In the genomic region with DNA sequence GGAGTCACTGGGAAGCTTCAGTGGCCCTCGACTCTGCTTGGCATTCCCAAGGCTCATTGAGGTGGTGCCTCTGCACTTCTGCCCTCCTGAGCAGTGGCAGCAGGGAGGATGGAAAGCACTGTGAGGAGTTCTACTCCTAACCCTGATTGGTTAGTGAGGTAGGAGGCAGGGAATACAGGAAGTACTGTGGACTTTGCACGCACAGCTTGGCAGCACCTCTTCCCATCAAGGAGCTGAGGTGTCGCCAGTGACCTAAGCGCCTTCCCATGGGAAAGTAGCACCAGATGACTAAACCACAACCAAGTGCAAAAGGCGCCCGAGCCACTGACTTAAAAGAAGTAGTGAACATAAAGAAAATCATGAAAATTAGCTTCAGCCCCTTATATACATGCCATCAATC, we compare ENCODE assay signal across 18 cellular contexts.
DNase-seq lines count a peak whose midpoint lies in the region; ATAC-seq and TF ChIP-seq lines count a peak whose summit lies in the region.
"Had no signal": no experiment of that assay in that cellular context is flagged by ENCODE, and none has a peak within 500 bp of the region (broad histone marks: within the 10 kb centered on the region; RNA-seq: fewer than 3 reads in every experiment).

No MANE protein-coding gene starts in this region.

- H3K4me2 ChIP-seq in neuronal stem cell (ENCODE audit: insufficient read depth, low read length, poor library complexity, severe bottlenecking) (no peak overlapping the region), SK-N-SH (no peak overlapping the region)

- peaks cover 0 to 65% (median 17%) of the 10 kb centered on the region in 3 experiments for H3K27me3 ChIP-seq in neuronal stem cell (ENCODE audit: control insufficient read depth in 3 of 3, insufficient read depth in 3 of 3, low read depth in 1 of 3, low read length in 3 of 3)
- no peaks in the 10 kb centered on the region for H3K27me3 ChIP-seq in SK-N-SH (ENCODE audit: insufficient read depth)
- peaks cover 0 to 22% of the 10 kb centered on the region in 2 donors for H3K27me3 ChIP-seq in tibial nerve
- H3K27me3 ChIP-seq: MG63 had no signal

- no peak overlapping the region for H2BK12ac ChIP-seq in neuronal stem cell (ENCODE audit: low read length)

- H3K9me3 ChIP-seq in HEK293 (ENCODE audit: control insufficient read depth, insufficient read depth, low read depth, low read length): no peaks in the 10 kb centered on the region
- no peaks in the 10 kb centered on the region for H3K9me3 ChIP-seq in neuronal stem cell (replicated peaks in 1 of 2; ENCODE audit: control insufficient read depth in 2 of 2, insufficient read depth in 1 of 2, low read depth in 1 of 2, low read length in 2 of 2)
- H3K9me3 ChIP-seq in SK-N-SH: no peaks in the 10 kb centered on the region
- no peaks in the 10 kb centered on the region for H3K9me3 ChIP-seq in tibial nerve
- H3K9me3 ChIP-seq: MG63 had no signal

- H2AFZ ChIP-seq in neuronal stem cell (ENCODE audit: low read length) (no peak overlapping the region), SK-N-SH (ENCODE audit: low read depth) (no peak overlapping the region)

- TF ChIP-seq EP300 in SK-N-SH (IDR thresholded peaks at IDR 0.05; ENCODE audit: borderline replicate concordance in 1 of 2, low read depth in 1 of 2, low read length in 1 of 2): no peak
- TF ChIP-seq EP300 in tibial nerve (IDR thresholded peaks at IDR 0.05): no peak

- CTCF ChIA-PET in HEK293 (lab: Yijun Ruan, JAX): interaction anchor here (0.5 to 0.6 kb wide), 2 partner anchors 190 to 276 kb away, joined by 3 read pairs; no protein-coding TSS in a partner anchor
- CTCF ChIA-PET in SK-N-SH (lab: Yijun Ruan, JAX): interaction anchor here (0.6 to 2.5 kb wide), 4 partner anchors 7 to 984 kb away, joined by 3 to 12 read pairs (median 3); no protein-coding TSS in a partner anchor

- no peaks in the 10 kb centered on the region for H3K79me1 ChIP-seq in neuronal stem cell (ENCODE audit: low read depth, low read length)

- H3K9ac ChIP-seq in neuronal stem cell (ENCODE audit: low read depth, low read length, poor library complexity) (no peak overlapping the region), SK-N-SH (no peak overlapping the region)

- TF ChIP-seq RAD21 in SK-N-SH (IDR thresholded peaks at IDR 0.05; ENCODE audit: low read length): no peak

- no peak for TF ChIP-seq CTCF in HEK293 (tag by site-specific recombination; IDR thresholded peaks at IDR 0.05)
- no peak for TF ChIP-seq CTCF in SK-N-SH (IDR thresholded peaks at IDR 0.05)
- no peak for TF ChIP-seq CTCF in tibial nerve (IDR thresholded peaks at IDR 0.05)

- intact Hi-C loops in left colon (cut with DNase I, micrococcal nuclease): no loop called here

- no peaks in the 10 kb centered on the region for H3K9me2 ChIP-seq in SK-N-SH

- no peak overlapping the region for H3K14ac ChIP-seq in neuronal stem cell (ENCODE audit: low read length)

- H3K18ac ChIP-seq in neuronal stem cell (ENCODE audit: low read length): peak overlapping the region; percentile 49

- DNase-seq in SW480 (ENCODE audit: low spot score): peak; percentile 27
- DNase-seq in left colon: peak; percentile 58 to 73
- no peak for DNase-seq in neuronal stem cell (ENCODE audit: low spot score)
- no peak for DNase-seq in SK-N-SH
- DNase-seq in tibial nerve (ENCODE audit: low spot score in 2 of 2): no peak
- DNase-seq in GM19240 (ENCODE audit: insufficient read length, low spot score): no peak
- DNase-seq: Calu3; CD4-positive, CD25-positive, alpha-beta regulatory T cell; DMS79 treated with DMSO at 0.1 percent for 48 hours; GDM1; KG1; MG63; NCI-H1105; NCI-H1930; NCI-H2171 treated with DMSO at 0.1 percent for 48 hours; SHP77 had no signal

- H3K4me1 ChIP-seq in HEK293 (ENCODE audit: control insufficient read depth, insufficient read depth, low read length) (peaks cover 4% of the 10 kb centered on the region; the same call in 1 of the 2 replicates), neuronal stem cell (ENCODE audit: control insufficient read depth in 2 of 2, insufficient read depth in 1 of 2, low read depth in 1 of 2, low read length in 2 of 2) (peaks cover 9 to 16% of the 10 kb centered on the region in 2 donors), SK-N-SH (ENCODE audit: control insufficient read depth in 1 of 2, insufficient read depth in 2 of 2, low read depth in 1 of 2, low read length in 1 of 2) (peaks cover 0 to 10% of the 10 kb centered on the region in 2 experiments; a peak in 2 of 4 replicates), tibial nerve (peaks cover 0 to 19% (median 3%) of the 10 kb centered on the region in 4 donors)

- H2BK15ac ChIP-seq in neuronal stem cell (ENCODE audit: low read length): peak overlapping the region; percentile 11

- H3F3A ChIP-seq in SK-N-SH (replicated peaks; ENCODE audit: insufficient read depth): no peaks in the 10 kb centered on the region

- no CpG with 5 or more reads among the region's 6 CpGs for WGBS in neuronal stem cell (ENCODE audit: extremely low coverage in 2 of 2, insufficient read length in 2 of 2, insufficient replicate concordance in 1 of 2), 2 donors
- 84% methylated on average over 6 of the region's 6 CpGs for WGBS in SK-N-SH (ENCODE audit: low lambda C conversion rate)
- WGBS in tibial nerve, 2 donors: 87 to 88% methylated on average over 6 of the region's 6 CpGs

- no peak for TF ChIP-seq POLR2A in tibial nerve (IDR thresholded peaks at IDR 0.05)

- ATAC-seq in left colon: peak; percentile 79
- no peak for ATAC-seq in HG03460 (IDR thresholded peaks at IDR 0.05; ENCODE audit: unreplicated experiment)

- H2BK5ac ChIP-seq in neuronal stem cell (ENCODE audit: low read length): no peak overlapping the region

- H3K4ac ChIP-seq in neuronal stem cell (ENCODE audit: low read length): no peak overlapping the region

- no peak overlapping the region for H3K4me3 ChIP-seq in HEK293 (ENCODE audit: low read depth, low read length)
- H3K4me3 ChIP-seq in neuronal stem cell (ENCODE audit: low read length in 2 of 2): no peak overlapping the region
- no peak overlapping the region for H3K4me3 ChIP-seq in SK-N-SH (ENCODE audit: low read depth in 2 of 2, low read length in 1 of 2)
- no peak overlapping the region for H3K4me3 ChIP-seq in tibial nerve
- H3K4me3 ChIP-seq: MG63 had no signal

- H3K36me3 ChIP-seq in HEK293 (ENCODE audit: control insufficient read depth in 2 of 2, insufficient read depth in 1 of 2, low read length in 2 of 2): no peaks in the 10 kb centered on the region
- H3K36me3 ChIP-seq in neuronal stem cell (replicated peaks in 1 of 2; ENCODE audit: control insufficient read depth in 2 of 2, insufficient read depth in 2 of 2, low read length in 2 of 2): no peaks in the 10 kb centered on the region
- H3K36me3 ChIP-seq in SK-N-SH (replicated peaks in 1 of 2; ENCODE audit: control insufficient read depth in 1 of 2, insufficient read depth in 2 of 2, low read length in 1 of 2): no peaks in the 10 kb centered on the region
- H3K36me3 ChIP-seq in tibial nerve: no peaks in the 10 kb centered on the region
- H3K36me3 ChIP-seq: MG63 had no signal

- no peak overlapping the region for H2AK5ac ChIP-seq in neuronal stem cell (ENCODE audit: low read depth, low read length)

- no peak overlapping the region for H2BK120ac ChIP-seq in neuronal stem cell (ENCODE audit: low read depth, low read length)

- H4K8ac ChIP-seq in neuronal stem cell (ENCODE audit: low read depth, low read length): no peak overlapping the region

- H4K20me1 ChIP-seq in SK-N-SH (ENCODE audit: insufficient read depth): no peaks in the 10 kb centered on the region

- H3K79me2 ChIP-seq in SK-N-SH (ENCODE audit: insufficient read depth): no peaks in the 10 kb centered on the region

- H4K91ac ChIP-seq in neuronal stem cell (ENCODE audit: low read depth, low read length, poor library complexity): no peak overlapping the region

- no peak overlapping the region for H3K23ac ChIP-seq in neuronal stem cell (ENCODE audit: low read depth, low read length, poor library complexity)

- H3K27ac ChIP-seq in HEK293 (ENCODE audit: extremely low read depth, low read depth, low read length) (no peak overlapping the region), neuronal stem cell (replicated peaks; ENCODE audit: low read length) (no peak overlapping the region), SK-N-SH (ENCODE audit: low read depth in 2 of 2, low read length in 1 of 2) (no peak overlapping the region), tibial nerve (no peak overlapping the region)

- POLR2A ChIA-PET in HEK293 (lab: Yijun Ruan, JAX) (no interaction called here), SK-N-SH (lab: Yijun Ruan, JAX) (no interaction called here)

TF ChIP-seq in HEK293, 187 proteins besides CTCF, POLR2A, EP300 and RAD21:
- TF ChIP-seq KLF7 (tag by site-specific recombination; IDR thresholded peaks at IDR 0.05; ENCODE audit: borderline replicate concordance) (no peak), ZIC2 (tag by site-specific recombination; IDR thresholded peaks at IDR 0.05) (0 out of 2 replicates have a peak, but pooled peaks have one; percentile 15)

TF ChIP-seq in SK-N-SH, 30 proteins besides CTCF, POLR2A, EP300 and RAD21 (continues in another document):
- TF ChIP-seq, protein P1, sequence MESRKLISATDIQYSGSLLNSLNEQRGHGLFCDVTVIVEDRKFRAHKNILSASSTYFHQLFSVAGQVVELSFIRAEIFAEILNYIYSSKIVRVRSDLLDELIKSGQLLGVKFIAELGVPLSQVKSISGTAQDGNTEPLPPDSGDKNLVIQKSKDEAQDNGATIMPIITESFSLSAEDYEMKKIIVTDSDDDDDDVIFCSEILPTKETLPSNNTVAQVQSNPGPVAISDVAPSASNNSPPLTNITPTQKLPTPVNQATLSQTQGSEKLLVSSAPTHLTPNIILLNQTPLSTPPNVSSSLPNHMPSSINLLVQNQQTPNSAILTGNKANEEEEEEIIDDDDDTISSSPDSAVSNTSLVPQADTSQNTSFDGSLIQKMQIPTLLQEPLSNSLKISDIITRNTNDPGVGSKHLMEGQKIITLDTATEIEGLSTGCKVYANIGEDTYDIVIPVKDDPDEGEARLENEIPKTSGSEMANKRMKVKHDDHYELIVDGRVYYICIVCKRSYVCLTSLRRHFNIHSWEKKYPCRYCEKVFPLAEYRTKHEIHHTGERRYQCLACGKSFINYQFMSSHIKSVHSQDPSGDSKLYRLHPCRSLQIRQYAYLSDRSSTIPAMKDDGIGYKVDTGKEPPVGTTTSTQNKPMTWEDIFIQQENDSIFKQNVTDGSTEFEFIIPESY (IDR thresholded peaks at IDR 0.05; ENCODE audit: borderline replicate concordance, low read depth): no peak
- TF ChIP-seq TAF1 (IDR thresholded peaks at IDR 0.05; ENCODE audit: borderline replicate concordance, low read depth, low read length) (no peak), NRF1 (IDR thresholded peaks at IDR 0.05; ENCODE audit: low read depth, low read length) (no peak)
- TF ChIP-seq, protein P2, sequence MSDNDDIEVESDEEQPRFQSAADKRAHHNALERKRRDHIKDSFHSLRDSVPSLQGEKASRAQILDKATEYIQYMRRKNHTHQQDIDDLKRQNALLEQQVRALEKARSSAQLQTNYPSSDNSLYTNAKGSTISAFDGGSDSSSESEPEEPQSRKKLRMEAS (IDR thresholded peaks at IDR 0.05; ENCODE audit: low read depth): no peak

Comparison
In these comparisons a context has a peak if more than half of its experiments do, and no peak if none do; other contexts are left out.
1. DNase-seq: peak in SW480 (single experiment) and left colon (2 of 2); none in neuronal stem cell (single experiment), SK-N-SH (single experiment), tibial nerve (0 of 2) and GM19240 (single experiment).